Comparison of ENCODE assay signal across 29 cellular contexts in the genomic region with DNA sequence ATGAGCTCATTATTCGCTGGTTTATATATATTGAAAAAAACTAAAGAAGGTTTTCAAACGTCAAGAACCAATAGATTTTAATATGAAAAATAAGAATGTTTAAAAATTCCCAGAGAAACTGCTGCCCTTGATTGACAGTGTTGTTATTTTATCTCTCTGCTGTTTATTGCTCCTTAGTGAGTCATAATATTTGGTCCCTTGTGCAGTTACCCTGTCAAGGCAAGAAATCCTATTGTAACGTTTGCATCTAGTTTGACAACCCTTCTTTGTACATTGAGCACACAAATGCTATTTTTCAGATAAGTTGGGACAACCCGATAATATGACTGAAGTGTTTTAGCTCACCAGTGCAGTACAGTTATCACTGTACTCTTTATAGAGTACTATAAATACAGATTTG.
"Had no signal": no experiment of that assay in that cellular context is flagged by ENCODE, and none has a peak within 500 bp of the region (broad histone marks: within the 10 kb centered on the region; RNA-seq: fewer than 3 reads in every experiment).

No MANE protein-coding gene starts in this region.

- H3K4me1 ChIP-seq: adrenal gland had no signal

- H3K27me3 ChIP-seq: adrenal gland, body of pancreas, cardiac muscle cell, dorsolateral prefrontal cortex had no signal

- H3K4me3 ChIP-seq: adrenal gland, body of pancreas, cardiac muscle cell, coronary artery, dorsolateral prefrontal cortex had no signal

- H3K36me3 ChIP-seq: adrenal gland, cardiac muscle cell had no signal

- FAIRE-seq: frontal cortex had no signal

- DNase-seq: activated CD4-positive, alpha-beta memory T cell treated with anti-CD3 and anti-CD28 coated beads for 36 hours; activated CD4-positive, alpha-beta T cell treated with anti-CD3 and anti-CD28 coated beads for 36 hours; activated CD4-positive, alpha-beta T cell treated with anti-CD3 and anti-CD28 coated beads, Interleukin-2, amount 10 ng/mL, durations not matched to agents 24 days and 14 days; activated CD4-positive, CD25-positive, alpha-beta regulatory T cell; activated CD4-positive, CD25-positive, alpha-beta regulatory T cell treated with anti-CD3 and anti-CD28 coated beads, Interleukin-2, amount 50 U/mL, for 72 hours; activated CD8-positive, alpha-beta memory T cell treated with anti-CD3 and anti-CD28 coated beads, Interleukin-2, amount 10 ng/mL, durations not matched to agents 7 days and 5 days; activated CD8-positive, alpha-beta memory T cell treated with anti-CD3 and anti-CD28 coated beads, Interleukin-2, amount 50 U/mL, for 4 hours; activated CD8-positive, alpha-beta T cell treated with anti-CD3 and anti-CD28 coated beads, Interleukin-2, amount 10 ng/mL, durations not matched to agents 7 days and 5 days; activated effector memory CD4-positive, alpha-beta T cell treated with anti-CD3 and anti-CD28 coated beads, Interleukin-2, amount 50 U/mL, for 16 hours; activated naive CD4-positive, alpha-beta T cell treated with anti-CD3 and anti-CD28 coated beads for 36 hours; activated naive CD8-positive, alpha-beta T cell treated with anti-CD3 and anti-CD28 coated beads for 36 hours; activated naive CD8-positive, alpha-beta T cell treated with anti-CD3 and anti-CD28 coated beads, Interleukin-2, amount 50 U/mL, for 24 hours; activated T-cell treated with anti-CD3 and anti-CD28 coated beads, Interleukin-2, amount 50 U/mL, for 1 hour; activated T-cell treated with anti-CD3 and anti-CD28 coated beads, Interleukin-2, amount 50 U/mL, for 48 hours; adrenal gland; amygdala; aorta; body of pancreas; central memory CD4-positive, alpha-beta T cell; cerebellar nuclear complex; dorsolateral prefrontal cortex; effector memory CD4-positive, alpha-beta T cell; endodermal cell; foreskin fibroblast; T-helper 2 cell had no signal

- H3K27ac ChIP-seq: adrenal gland, body of pancreas, cardiac muscle cell, coronary artery, dorsolateral prefrontal cortex had no signal

- ATAC-seq: activated CD4-positive, alpha-beta T cell treated with anti-CD3 and anti-CD28 coated beads for 36 hours; activated CD8-positive, alpha-beta memory T cell treated with anti-CD3 and anti-CD28 coated beads, Interleukin-2, amount 10 ng/mL, durations not matched to agents 7 days and 5 days; activated CD8-positive, alpha-beta T cell treated with anti-CD3 and anti-CD28 coated beads, Interleukin-2, amount 10 ng/mL, durations not matched to agents 7 days and 5 days; activated naive CD8-positive, alpha-beta T cell treated with anti-CD3 and anti-CD28 coated beads, Interleukin-2, amount 50 U/mL, for 24 hours; body of pancreas; esophagus mucosa had no signal

- H3K9me3 ChIP-seq: adrenal gland, body of pancreas had no signal
